Comparison of ENCODE assay signal across 30 cellular contexts in genomic region chr6:43375693-43376092, GRCh38.
"Had no signal": no experiment of that assay in that cellular context is flagged by ENCODE, and none has a peak within 500 bp of the region (broad histone marks: within the 10 kb centered on the region; RNA-seq: fewer than 3 reads in every experiment).

No MANE protein-coding gene starts in this region.

- H3K27ac Mint-ChIP-seq: activated naive CD4-positive, alpha-beta T cell treated with anti-CD3 and anti-CD28 coated beads, Interleukin-2, amount 50 U/mL, for 24 hours; activated T-cell treated with anti-CD3 and anti-CD28 coated beads, Interleukin-2, amount 50 U/mL, for 72 hours; activated T-helper 2 cell treated with anti-CD3 and anti-CD28 coated beads, Interferon-gamma antibody, Interleukin-2, Interleukin-4, amounts not matched to agents 10 μg/mL and 5 μg/mL and 100 μg/mL, durations not matched to agents 14 hours and 24 hours and 36 hours had no signal

- H3K4me3 Mint-ChIP-seq: activated B cell treated with CpG ODN at 0.5 μM for 24 hours; activated naive CD4-positive, alpha-beta T cell treated with anti-CD3 and anti-CD28 coated beads, Interleukin-2, amount 50 U/mL, for 24 hours; activated T-cell treated with anti-CD3 and anti-CD28 coated beads, Interleukin-2, amount 50 U/mL, for 72 hours had no signal

- H3K9me3 Mint-ChIP-seq: activated B cell treated with CpG ODN at 0.5 μM for 24 hours; activated naive CD4-positive, alpha-beta T cell treated with anti-CD3 and anti-CD28 coated beads, Interleukin-2, amount 50 U/mL, for 24 hours; activated T-cell treated with anti-CD3 and anti-CD28 coated beads, Interleukin-2, amount 50 U/mL, for 72 hours; activated T-helper 2 cell treated with anti-CD3 and anti-CD28 coated beads, Interferon-gamma antibody, Interleukin-2, Interleukin-4, amounts not matched to agents 10 μg/mL and 5 μg/mL and 100 μg/mL, durations not matched to agents 14 hours and 24 hours and 36 hours had no signal

- ATAC-seq: PC-3, Right ventricle myocardium inferior, SK-N-SH treated with all-trans-retinoic acid at 6 μM for 48 hours had no signal

- H3K36me3 ChIP-seq: brain microvascular endothelial cell had no signal

- FAIRE-seq: RCC 7860 had no signal

- DNase-seq: activated B cell treated with CpG ODN at 0.5 μM for 24 hours; activated CD4-positive, alpha-beta T cell treated with anti-CD3 and anti-CD28 coated beads for 4 hours; activated CD4-positive, alpha-beta T cell treated with anti-CD3 and anti-CD28 coated beads, Interleukin-2, amount 50 U/mL, for 4 hours; activated CD4-positive, CD25-positive, alpha-beta regulatory T cell treated with anti-CD3 and anti-CD28 coated beads, Interleukin-2, amount 50 U/mL, for 72 hours; activated gamma-delta T cell; activated naive CD4-positive, alpha-beta T cell treated with Interleukin-2 at 50 U/mL for 16 hours; activated T-cell treated with anti-CD3 and anti-CD28 coated beads, Interleukin-2, amount 50 U/mL, for 1 hour; activated T-cell treated with anti-CD3 and anti-CD28 coated beads, Interleukin-2, amount 50 U/mL, for 72 hours; aorta; brain microvascular endothelial cell; central memory CD4-positive, alpha-beta T cell; NCI-H1092 treated with DMSO at 0.1 percent for 48 hours; NCI-H1417; NCI-H187 treated with DMSO at 0.1 percent for 48 hours; NCI-H2081; NCI-H226; NCI-H524 treated with DMSO at 0.1 percent for 48 hours; PC-3; SIG-M5; SW 1271; T-helper 1 cell; T-helper 9 cell had no signal

- H3K27me3 Mint-ChIP-seq: activated B cell treated with CpG ODN at 0.5 μM for 24 hours; activated naive CD4-positive, alpha-beta T cell treated with anti-CD3 and anti-CD28 coated beads, Interleukin-2, amount 50 U/mL, for 24 hours had no signal

- H3K36me3 Mint-ChIP-seq: activated naive CD4-positive, alpha-beta T cell treated with anti-CD3 and anti-CD28 coated beads, Interleukin-2, amount 50 U/mL, for 24 hours had no signal

- H3K4me2 ChIP-seq: KMS-11 had no signal

- H3K27me3 ChIP-seq: brain microvascular endothelial cell had no signal

- H3K27ac ChIP-seq: brain microvascular endothelial cell, KMS-11, RWPE1, VCaP had no signal

- H3K9ac ChIP-seq: KMS-11 had no signal
